8 cellular contexts compared by ENCODE assay signal in genomic region chr4:123398803-123399637, GRCh38. TPM values are rescaled to one million over a fixed set of nuclear protein-coding genes. Genes with fewer than 3 reads are reported as not detected.
DNase-seq lines count a peak whose midpoint lies in the region; ATAC-seq and TF ChIP-seq lines count a peak whose summit lies in the region.

No MANE protein-coding gene starts in this region.

- WGBS in stomach, 5 donors = 0% methylated on average over 39 to 45 of the region's 45 CpGs

- intact Hi-C loops in stomach (cut with DNase I; ENCODE audit: low total_unique reads) = no loop called here

- H3K27me3 ChIP-seq in muscle layer of duodenum (ENCODE audit: low read depth, low read length) (no peaks in the 10 kb centered on the region), stomach (no peaks in the 10 kb centered on the region)

- peak overlapping the region; percentile 70 for H3K4me3 ChIP-seq in epithelial cell of esophagus (ENCODE audit: low read length)
- H3K4me3 ChIP-seq in muscle layer of duodenum (ENCODE audit: low read depth in 1 of 2, low read length in 2 of 2) = peak overlapping the region; percentile 82 to 90
- H3K4me3 ChIP-seq in stomach = peak overlapping the region; percentile 65 to 80 (median 76)

- peak; percentile 1 for TF ChIP-seq CTCF in epithelial cell of esophagus (IDR thresholded peaks at IDR 0.05; ENCODE audit: insufficient read depth, low read depth, low read length, missing control alignments)
- peak in 2 of 7 experiments; percentile 7 to 29 for TF ChIP-seq CTCF in stomach (IDR thresholded peaks at IDR 0.05)

- no peak for TF ChIP-seq POLR2A in stomach (IDR thresholded peaks at IDR 0.05)

- no peak for TF ChIP-seq EP300 in stomach (IDR thresholded peaks at IDR 0.05)

- peak overlapping the region; percentile 88 for H3K27ac ChIP-seq in muscle layer of duodenum (ENCODE audit: low read length)
- H3K27ac ChIP-seq in stomach = peak overlapping the region; percentile 91 to 96 (median 93)

- H3K4me1 ChIP-seq in muscle layer of duodenum (ENCODE audit: control insufficient read depth in 1 of 2, insufficient read depth in 2 of 2, low read length in 2 of 2) (peaks cover 0 to 14% of the 10 kb centered on the region in 2 donors), stomach (peaks cover 0 to 51% (median 30%) of the 10 kb centered on the region in 4 donors)

- peak; percentile 65 for DNase-seq in NCI-H1436 (lab: John Stamatoyannopoulos, UW)
- DNase-seq in NCI-H1436 treated with DMSO at 0.1 percent for 48 hours (lab: John Stamatoyannopoulos, UW) = no peak
- DNase-seq in NCI-H748 (lab: John Stamatoyannopoulos, UW; ENCODE audit: unreplicated experiment) = peak; percentile 72
- peak; percentile 31 for DNase-seq in activated T-cell treated with anti-CD3 and anti-CD28 coated beads for 4 hours
- DNase-seq in epithelial cell of esophagus (ENCODE audit: low read depth) = peak; percentile 68
- peak; percentile 60 for DNase-seq in stomach

- H3K9me3 ChIP-seq in muscle layer of duodenum (ENCODE audit: control insufficient read depth in 1 of 2, low read length in 2 of 2) (no peaks in the 10 kb centered on the region), stomach (no peaks in the 10 kb centered on the region)

- H3K36me3 ChIP-seq in muscle layer of duodenum (ENCODE audit: control insufficient read depth in 1 of 2, insufficient read depth in 2 of 2, low read length in 2 of 2) (peaks cover 16 to 19% of the 10 kb centered on the region in 2 donors), stomach (peaks cover 5 to 27% (median 17%) of the 10 kb centered on the region in 4 donors)

- peak; percentile 34 for ATAC-seq in HG02852 (IDR thresholded peaks at IDR 0.05; ENCODE audit: unreplicated experiment)

RNA-seq across cellular contexts. Expression of gene SPRY1, which starts 2.4 kb away (rescaled TPM):
- 10 to 100 TPM; 21.4 to 85.2 (median 55.4) TPM for total RNA-seq in stomach
- polyA plus RNA-seq in stomach = 10 to 100 TPM; 15.7 to 48.3 (median 21.2) TPM
